1 cellular context compared by ENCODE assay signal in the genomic region with DNA sequence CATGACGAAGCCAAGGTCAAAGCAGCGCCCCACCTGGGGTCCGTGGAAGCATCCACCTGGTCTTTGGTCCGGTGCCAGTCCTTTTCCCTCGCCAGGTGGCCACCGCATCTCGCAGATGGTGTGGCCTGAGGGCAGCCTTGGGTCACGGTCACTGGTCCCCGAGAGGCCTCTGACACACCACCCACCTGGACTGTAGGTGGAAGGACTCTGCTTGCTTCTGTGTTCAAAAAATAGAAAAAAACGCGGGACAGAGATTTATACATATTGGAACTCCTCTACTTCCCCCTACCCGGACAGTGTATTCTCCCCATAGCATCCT.
TF ChIP-seq lines count a peak whose summit lies in the region.

No MANE protein-coding gene starts in this region.

TF ChIP-seq in SK-N-SH, 30 proteins besides CTCF, POLR2A, EP300 and RAD21 (continued from another document):
- TF ChIP-seq, protein P1, sequence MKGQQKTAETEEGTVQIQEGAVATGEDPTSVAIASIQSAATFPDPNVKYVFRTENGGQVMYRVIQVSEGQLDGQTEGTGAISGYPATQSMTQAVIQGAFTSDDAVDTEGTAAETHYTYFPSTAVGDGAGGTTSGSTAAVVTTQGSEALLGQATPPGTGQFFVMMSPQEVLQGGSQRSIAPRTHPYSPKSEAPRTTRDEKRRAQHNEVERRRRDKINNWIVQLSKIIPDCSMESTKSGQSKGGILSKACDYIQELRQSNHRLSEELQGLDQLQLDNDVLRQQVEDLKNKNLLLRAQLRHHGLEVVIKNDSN (IDR thresholded peaks at IDR 0.05; ENCODE audit: borderline replicate concordance, low read depth) = no peak
- TF ChIP-seq RCOR1 (IDR thresholded peaks at IDR 0.05; ENCODE audit: low read length) (no peak), TAF1 (IDR thresholded peaks at IDR 0.05; ENCODE audit: borderline replicate concordance, low read depth, low read length) (no peak), SIN3A (IDR thresholded peaks at IDR 0.05; ENCODE audit: borderline replicate concordance, low read depth, low read length) (no peak), POLR2AphosphoS5 (IDR thresholded peaks at IDR 0.05; ENCODE audit: low read depth, low read length) (no peak), RXRA (IDR thresholded peaks at IDR 0.05; ENCODE audit: borderline replicate concordance, low read depth) (no peak), GATA2 (CRISPR knock-in tag; IDR thresholded peaks at IDR 0.05) (no peak), TEAD4 (IDR thresholded peaks at IDR 0.05; ENCODE audit: borderline replicate concordance, insufficient read depth) (no peak), MEF2A (IDR thresholded peaks at IDR 0.05; ENCODE audit: borderline replicate concordance, low read depth) (no peak), ZBTB33 (IDR thresholded peaks at IDR 0.05; ENCODE audit: borderline replicate concordance, low read depth) (no peak), NRF1 (IDR thresholded peaks at IDR 0.05; ENCODE audit: low read depth, low read length) (no peak), GABPA (IDR thresholded peaks at IDR 0.05; ENCODE audit: low read depth) (no peak), USF2 (IDR thresholded peaks at IDR 0.05; ENCODE audit: borderline replicate concordance, low read depth, low read length) (no peak), FOSL2 (IDR thresholded peaks at IDR 0.05; ENCODE audit: borderline replicate concordance, low read depth) (no peak)
- TF ChIP-seq, protein P2, sequence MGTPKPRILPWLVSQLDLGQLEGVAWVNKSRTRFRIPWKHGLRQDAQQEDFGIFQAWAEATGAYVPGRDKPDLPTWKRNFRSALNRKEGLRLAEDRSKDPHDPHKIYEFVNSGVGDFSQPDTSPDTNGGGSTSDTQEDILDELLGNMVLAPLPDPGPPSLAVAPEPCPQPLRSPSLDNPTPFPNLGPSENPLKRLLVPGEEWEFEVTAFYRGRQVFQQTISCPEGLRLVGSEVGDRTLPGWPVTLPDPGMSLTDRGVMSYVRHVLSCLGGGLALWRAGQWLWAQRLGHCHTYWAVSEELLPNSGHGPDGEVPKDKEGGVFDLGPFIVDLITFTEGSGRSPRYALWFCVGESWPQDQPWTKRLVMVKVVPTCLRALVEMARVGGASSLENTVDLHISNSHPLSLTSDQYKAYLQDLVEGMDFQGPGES (IDR thresholded peaks at IDR 0.05; ENCODE audit: low read depth, low read length) = no peak
